27 cellular contexts compared by ENCODE assay signal in the genomic region with DNA sequence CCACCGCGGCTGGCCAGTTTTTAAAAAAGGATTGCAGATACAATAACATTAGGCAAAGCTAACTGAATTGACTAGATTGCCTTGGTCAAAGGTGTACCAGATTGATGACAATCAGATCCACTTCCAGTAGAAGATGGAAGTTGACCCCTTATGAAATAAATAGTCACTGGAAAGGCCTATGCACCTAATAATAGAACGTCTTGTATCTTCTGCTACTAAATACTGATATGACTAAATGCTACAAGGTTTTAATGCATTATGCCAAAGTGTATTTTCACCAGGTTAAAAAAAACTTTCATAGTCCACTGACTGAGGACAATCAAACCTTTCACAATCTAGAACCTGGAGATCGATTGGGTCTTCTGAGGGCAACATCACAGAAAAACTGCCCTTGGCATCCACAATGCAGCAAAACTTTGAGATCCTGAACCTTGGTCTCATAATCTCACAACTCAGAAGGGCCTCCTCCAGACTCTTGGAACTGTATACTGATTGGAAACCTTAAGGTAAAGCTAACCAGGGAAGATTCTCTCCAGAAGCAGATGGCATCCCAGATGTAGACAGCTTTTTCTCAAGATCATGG. TPM values are rescaled to one million over a fixed set of nuclear protein-coding genes. Genes with fewer than 3 reads are reported as not detected.
"Had no signal": no experiment of that assay in that cellular context is flagged by ENCODE, and none has a peak within 500 bp of the region (broad histone marks: within the 10 kb centered on the region; RNA-seq: fewer than 3 reads in every experiment).

No MANE protein-coding gene starts in this region.

- H3K4me1 ChIP-seq: lower lobe of right lung, neural progenitor cell, parathyroid adenoma, right atrium auricular region, stomach, testis, thyroid gland, transverse colon, upper lobe of left lung, vagina had no signal

- DNase-seq: islet precursor cell; left ventricle myocardium superior; lower lobe of right lung; mammary epithelial cell; mesenchymal stem cell; naive B cell; natural killer cell; nephron progenitor cell; occipital lobe; right lobe of liver; stimulated activated CD4-positive, alpha-beta T cell treated with anti-CD3 and anti-CD28 coated beads, Interleukin-15, amount 100 ng/mL, for 24 hours; stimulated activated CD4-positive, alpha-beta T cell treated with anti-CD3 and anti-CD28 coated beads, Interleukin-2, amount 100 ng/mL, for 24 hours; stimulated activated CD4-positive, alpha-beta T cell treated with anti-CD3 and anti-CD28 coated beads, Interleukin-4, amount 100 ng/mL, for 1 hour; stimulated activated naive B cell treated with anti-CD40 and anti-IgM and Interleukin-4, amounts not matched to agents 10 μg/mL and 1 μg/mL and 100 μg/mL, for 72 hours; stimulated activated naive CD8-positive, alpha-beta T cell treated with anti-CD3 and anti-CD28 coated beads, Interleukin-15, Interleukin-2, amounts not matched to agents 100 U/mL and 50 U/mL, for 24 hours; stomach; testis; thyroid gland; transverse colon; upper lobe of left lung had no signal

- H2AFZ ChIP-seq: hepatocyte, neural progenitor cell, parathyroid adenoma had no signal

- H3K4me2 ChIP-seq: hepatocyte, neural progenitor cell, smooth muscle cell had no signal

- H3K4me3 ChIP-seq: hepatocyte, lower lobe of right lung, neural progenitor cell, right atrium auricular region, right lobe of liver, smooth muscle cell, stomach, testis, thyroid gland, transverse colon, upper lobe of left lung, vagina had no signal

- H3K79me2 ChIP-seq: hepatocyte, parathyroid adenoma had no signal

- H3K27ac Mint-ChIP-seq: naive B cell; natural killer cell; nephron progenitor cell; neural progenitor cell; stimulated activated naive B cell treated with anti-CD40 and anti-IgM and Interleukin-4, amounts not matched to agents 10 μg/mL and 1 μg/mL and 100 μg/mL, for 72 hours had no signal

- H3K27ac ChIP-seq: hepatocyte, lower lobe of right lung, neural progenitor cell, neutrophil, parathyroid adenoma, right atrium auricular region, right lobe of liver, stomach, testis, thyroid gland, transverse colon, upper lobe of left lung, vagina had no signal

- H3K4me3 Mint-ChIP-seq: naive B cell; natural killer cell; nephron progenitor cell; neural progenitor cell; stimulated activated naive B cell treated with anti-CD40 and anti-IgM and Interleukin-4, amounts not matched to agents 10 μg/mL and 1 μg/mL and 100 μg/mL, for 72 hours had no signal

- H3K9me3 ChIP-seq: lower lobe of right lung, neutrophil, right atrium auricular region, right lobe of liver, stomach, testis, thyroid gland, transverse colon, upper lobe of left lung, vagina had no signal

- H3K27me3 Mint-ChIP-seq: naive B cell; stimulated activated naive B cell treated with anti-CD40 and anti-IgM and Interleukin-4, amounts not matched to agents 10 μg/mL and 1 μg/mL and 100 μg/mL, for 72 hours had no signal

- H3K36me3 ChIP-seq: lower lobe of right lung, neural progenitor cell, neutrophil, right atrium auricular region, right lobe of liver, stomach, thyroid gland, transverse colon, upper lobe of left lung, vagina had no signal

- H3K9me3 Mint-ChIP-seq: naive B cell; natural killer cell; nephron progenitor cell; neural progenitor cell; stimulated activated naive B cell treated with anti-CD40 and anti-IgM and Interleukin-4, amounts not matched to agents 10 μg/mL and 1 μg/mL and 100 μg/mL, for 72 hours had no signal

- H3K27me3 ChIP-seq: hepatocyte, neural progenitor cell, neutrophil, right atrium auricular region, right lobe of liver, stomach, testis, thyroid gland, transverse colon, upper lobe of left lung, vagina had no signal

- H3K9ac ChIP-seq: neural progenitor cell, parathyroid adenoma had no signal

- H3K36me3 Mint-ChIP-seq: naive B cell; natural killer cell; neural progenitor cell; stimulated activated naive B cell treated with anti-CD40 and anti-IgM and Interleukin-4, amounts not matched to agents 10 μg/mL and 1 μg/mL and 100 μg/mL, for 72 hours had no signal

- H3K4me1 Mint-ChIP-seq: natural killer cell, nephron progenitor cell, neural progenitor cell had no signal

- ATAC-seq: left ventricle myocardium superior; lower lobe of right lung; natural killer cell; stimulated activated naive B cell treated with anti-CD40 and anti-IgM and Interleukin-4, amounts not matched to agents 10 μg/mL and 1 μg/mL and 100 μg/mL, for 72 hours; stimulated activated naive CD8-positive, alpha-beta T cell treated with anti-CD3 and anti-CD28 coated beads, Interleukin-15, Interleukin-2, amounts not matched to agents 100 U/mL and 50 U/mL, for 24 hours had no signal

RNA-seq across cellular contexts. Expression of a gene that starts 45.3 kb away (rescaled TPM):
- polyA plus RNA-seq: hepatocyte had no signal
